In genomic region chr9:133793471-133793870, GRCh38 we compare ENCODE assay signal across 13 cellular contexts. TPM values are rescaled to one million over a fixed set of nuclear protein-coding genes. Genes with fewer than 3 reads are reported as not detected.
A peak's percentile ranks its signal among the peaks of the same experiment; 100 is the strongest.
DNase-seq lines count a peak whose midpoint lies in the region; ATAC-seq and TF ChIP-seq lines count a peak whose summit lies in the region.
"Had no signal": no experiment of that assay in that cellular context is flagged by ENCODE, and none has a peak within 500 bp of the region (broad histone marks: within the 10 kb centered on the region; RNA-seq: fewer than 3 reads in every experiment).

No MANE protein-coding gene starts in this region.

- H3K4me3 ChIP-seq in HL-60 (replicated peaks; ENCODE audit: insufficient read depth, low read length) (peak overlapping the region; percentile 31; the same call in 1 of the 2 replicates), lower lobe of right lung (peak overlapping the region; percentile 15), tibial nerve (no peak overlapping the region)
- H3K4me3 ChIP-seq in effector memory CD4-positive, alpha-beta T cell (ENCODE audit: insufficient read depth, low read depth, low read length, poor library complexity, severe bottlenecking) = no peak overlapping the region
- H3K4me3 ChIP-seq: ascending aorta, psoas muscle had no signal

- no peak for TF ChIP-seq EP300 in tibial nerve (IDR thresholded peaks at IDR 0.05)

- H3K27me3 ChIP-seq in HL-60 (ENCODE audit: insufficient read depth, poor library complexity, severe bottlenecking) = peaks cover 11% of the 10 kb centered on the region
- H3K27me3 ChIP-seq in lower lobe of right lung (ENCODE audit: low read depth) = no peaks in the 10 kb centered on the region
- H3K27me3 ChIP-seq in tibial nerve = no peaks in the 10 kb centered on the region
- no peaks in the 10 kb centered on the region for H3K27me3 ChIP-seq in effector memory CD4-positive, alpha-beta T cell (replicated peaks; ENCODE audit: control insufficient read depth, insufficient read depth, low read length, poor library complexity, severe bottlenecking)
- H3K27me3 ChIP-seq: ascending aorta had no signal

- no peaks in the 10 kb centered on the region for H3K9me3 ChIP-seq in lower lobe of right lung
- H3K9me3 ChIP-seq in tibial nerve = no peaks in the 10 kb centered on the region
- no peaks in the 10 kb centered on the region for H3K9me3 ChIP-seq in effector memory CD4-positive, alpha-beta T cell (ENCODE audit: control insufficient read depth, low read length)
- H3K9me3 ChIP-seq: ascending aorta, psoas muscle had no signal

- H3K27ac Mint-ChIP-seq in type B pancreatic cell = peak overlapping the region; percentile 21
- H3K27ac Mint-ChIP-seq: activated naive CD4-positive, alpha-beta T cell treated with anti-CD3 and anti-CD28 coated beads, Interleukin-2, amount 50 U/mL, for 72 hours had no signal

- no peak for ATAC-seq in lower lobe of right lung
- no peak for ATAC-seq in GM21526 (IDR thresholded peaks at IDR 0.05; ENCODE audit: low FRiP score, unreplicated experiment)

- H3K27ac ChIP-seq in HL-60 (replicated peaks) (no peak overlapping the region), RWPE1 (peak overlapping the region; percentile 63), lower lobe of right lung (no peak overlapping the region), tibial nerve (no peak overlapping the region)
- H3K27ac ChIP-seq in effector memory CD4-positive, alpha-beta T cell (ENCODE audit: insufficient read depth, low read length, poor library complexity, severe bottlenecking) = no peak overlapping the region
- H3K27ac ChIP-seq: ascending aorta, psoas muscle had no signal

- CTCF ChIA-PET in RWPE1 (lab: Yijun Ruan, JAX) = interaction anchor here (0.6 to 2.8 kb wide), 11 partner anchors 10 to 269 kb away, joined by 3 to 36 read pairs (median 3); no protein-coding TSS in a partner anchor

- no peak for TF ChIP-seq CTCF in HL-60 (IDR thresholded peaks at IDR 0.05; ENCODE audit: insufficient read depth, low read length)
- TF ChIP-seq CTCF in RWPE1 (conservative IDR thresholded peaks at IDR 0.05; ENCODE audit: low read depth) = no peak
- no peak for TF ChIP-seq CTCF in lower lobe of right lung (IDR thresholded peaks at IDR 0.05)
- no peak for TF ChIP-seq CTCF in type B pancreatic cell (conservative IDR thresholded peaks at IDR 0.05)
- TF ChIP-seq CTCF in tibial nerve (IDR thresholded peaks at IDR 0.05) = no peak

- no peak overlapping the region for H3K4me3 Mint-ChIP-seq in type B pancreatic cell
- H3K4me3 Mint-ChIP-seq: central memory CD8-positive, alpha-beta T cell had no signal

- DNase-seq in HL-60 (ENCODE audit: low read depth in 1 of 2, low spot score in 1 of 2) (no peak), RWPE1 (ENCODE audit: low spot score) (no peak), lower lobe of right lung (no peak), type B pancreatic cell (ENCODE audit: extremely low spot score, unreplicated experiment) (no peak), tibial nerve (ENCODE audit: low spot score in 2 of 2) (no peak)
- DNase-seq in effector memory CD4-positive, alpha-beta T cell = no peak
- DNase-seq: DMS79, NCI-H1417 treated with DMSO at 0.1 percent for 48 hours had no signal

- WGBS in tibial nerve, 2 donors = 67 to 75% methylated on average over 13 of the region's 13 CpGs

- H3K4me1 Mint-ChIP-seq in type B pancreatic cell (ENCODE audit: unreplicated experiment) = peaks cover 7% of the 10 kb centered on the region
- H3K4me1 Mint-ChIP-seq: central memory CD8-positive, alpha-beta T cell had no signal

- H3K9me3 Mint-ChIP-seq in type B pancreatic cell = no peaks in the 10 kb centered on the region
- H3K9me3 Mint-ChIP-seq: activated naive CD4-positive, alpha-beta T cell treated with anti-CD3 and anti-CD28 coated beads, Interleukin-2, amount 50 U/mL, for 72 hours; central memory CD8-positive, alpha-beta T cell had no signal

- POLR2A ChIA-PET in RWPE1 (lab: Yijun Ruan, JAX; ENCODE audit: low non-redundant PET) = no interaction called here

- H3K36me3 Mint-ChIP-seq in type B pancreatic cell = no peaks in the 10 kb centered on the region
- H3K36me3 Mint-ChIP-seq: activated naive CD4-positive, alpha-beta T cell treated with anti-CD3 and anti-CD28 coated beads, Interleukin-2, amount 50 U/mL, for 72 hours had no signal

- no peak for TF ChIP-seq POLR2A in tibial nerve (IDR thresholded peaks at IDR 0.05)

- H3K27me3 Mint-ChIP-seq in type B pancreatic cell = no peaks in the 10 kb centered on the region
- H3K27me3 Mint-ChIP-seq: central memory CD8-positive, alpha-beta T cell had no signal

- H3K4me1 ChIP-seq in lower lobe of right lung (peaks cover 32% of the 10 kb centered on the region), tibial nerve (peaks cover 0 to 27% (median 14%) of the 10 kb centered on the region in 4 donors)
- peaks cover 4% of the 10 kb centered on the region for H3K4me1 ChIP-seq in effector memory CD4-positive, alpha-beta T cell (ENCODE audit: control insufficient read depth, insufficient read depth, low read length, poor library complexity, severe bottlenecking)
- H3K4me1 ChIP-seq: psoas muscle had no signal

- H3K36me3 ChIP-seq in lower lobe of right lung = peaks cover 12% of the 10 kb centered on the region
- H3K36me3 ChIP-seq in tibial nerve = peaks cover 0 to 70% (median 0%) of the 10 kb centered on the region in 3 donors
- H3K36me3 ChIP-seq in effector memory CD4-positive, alpha-beta T cell (ENCODE audit: control insufficient read depth, insufficient read depth, low read length) = no peaks in the 10 kb centered on the region

- intact Hi-C loops in lower lobe of right lung (cut with DNase I) = loop anchor here (5.0 kb wide), 1 partner anchor 199 kb away; the partner anchor contains the start of gene VAV2

RNA-seq across cellular contexts. Expression of gene SARDH, which starts 55.3 kb away (rescaled TPM):
- 3.4 TPM for total RNA-seq in lower lobe of right lung
- total RNA-seq in type B pancreatic cell (ENCODE audit: low replicate concordance) = 0.76 and 6.8 TPM in 2 replicates
- 10 to 100 TPM in 1 of 4 donors, 1 to 10 TPM in 3; 2.9 to 16.4 (median 5.9) TPM for total RNA-seq in tibial nerve

Comparison
In these comparisons a context has a peak if more than half of its experiments do, and no peak if none do; other contexts are left out.
1. H3K4me3 ChIP-seq: peak in HL-60 (single experiment) and lower lobe of right lung (single experiment); none in tibial nerve (0 of 4) and effector memory CD4-positive, alpha-beta T cell (single experiment).